Comparison of ENCODE assay signal across 1 cellular context in genomic region chr19:46880440-46880839, GRCh38.
TF ChIP-seq lines count a peak whose summit lies in the region.

No MANE protein-coding gene starts in this region.

TF ChIP-seq in WTC11, 78 proteins besides CTCF, POLR2A, EP300 and RAD21:
- TF ChIP-seq ZNF532 (CRISPR knock-in tag; IDR thresholded peaks at IDR 0.05; ENCODE audit: borderline replicate concordance) (no peak), ZNF263 (CRISPR knock-in tag; IDR thresholded peaks at IDR 0.05; ENCODE audit: low read depth) (no peak), CREB1 (CRISPR knock-in tag; IDR thresholded peaks at IDR 0.05) (no peak), ZBTB21 (CRISPR knock-in tag; IDR thresholded peaks at IDR 0.05; ENCODE audit: borderline replicate concordance) (no peak), HMGXB4 (CRISPR knock-in tag; IDR thresholded peaks at IDR 0.05) (no peak), ETV6 (CRISPR knock-in tag; IDR thresholded peaks at IDR 0.05) (no peak), EMX1 (CRISPR knock-in tag; IDR thresholded peaks at IDR 0.05) (no peak), NR3C1 (CRISPR knock-in tag; conservative IDR thresholded peaks at IDR 0.05; ENCODE audit: low read depth) (no peak), USF1 (CRISPR knock-in tag; IDR thresholded peaks at IDR 0.05) (no peak), ELF4 (CRISPR knock-in tag; IDR thresholded peaks at IDR 0.05; ENCODE audit: low read depth) (no peak), NFE2L1 (CRISPR knock-in tag; IDR thresholded peaks at IDR 0.05) (no peak), NFATC4 (CRISPR knock-in tag; IDR thresholded peaks at IDR 0.05) (no peak), SOX15 (CRISPR knock-in tag; IDR thresholded peaks at IDR 0.05) (no peak), IRF2 (CRISPR knock-in tag; IDR thresholded peaks at IDR 0.05; ENCODE audit: borderline replicate concordance, low read depth) (no peak), FOXP4 (CRISPR knock-in tag; IDR thresholded peaks at IDR 0.05) (no peak), MXD4 (CRISPR knock-in tag; IDR thresholded peaks at IDR 0.05; ENCODE audit: borderline replicate concordance) (no peak), ZNF121 (CRISPR knock-in tag; IDR thresholded peaks at IDR 0.05) (no peak)
